Comparison of ENCODE assay signal across 1 cellular context in the genomic region with DNA sequence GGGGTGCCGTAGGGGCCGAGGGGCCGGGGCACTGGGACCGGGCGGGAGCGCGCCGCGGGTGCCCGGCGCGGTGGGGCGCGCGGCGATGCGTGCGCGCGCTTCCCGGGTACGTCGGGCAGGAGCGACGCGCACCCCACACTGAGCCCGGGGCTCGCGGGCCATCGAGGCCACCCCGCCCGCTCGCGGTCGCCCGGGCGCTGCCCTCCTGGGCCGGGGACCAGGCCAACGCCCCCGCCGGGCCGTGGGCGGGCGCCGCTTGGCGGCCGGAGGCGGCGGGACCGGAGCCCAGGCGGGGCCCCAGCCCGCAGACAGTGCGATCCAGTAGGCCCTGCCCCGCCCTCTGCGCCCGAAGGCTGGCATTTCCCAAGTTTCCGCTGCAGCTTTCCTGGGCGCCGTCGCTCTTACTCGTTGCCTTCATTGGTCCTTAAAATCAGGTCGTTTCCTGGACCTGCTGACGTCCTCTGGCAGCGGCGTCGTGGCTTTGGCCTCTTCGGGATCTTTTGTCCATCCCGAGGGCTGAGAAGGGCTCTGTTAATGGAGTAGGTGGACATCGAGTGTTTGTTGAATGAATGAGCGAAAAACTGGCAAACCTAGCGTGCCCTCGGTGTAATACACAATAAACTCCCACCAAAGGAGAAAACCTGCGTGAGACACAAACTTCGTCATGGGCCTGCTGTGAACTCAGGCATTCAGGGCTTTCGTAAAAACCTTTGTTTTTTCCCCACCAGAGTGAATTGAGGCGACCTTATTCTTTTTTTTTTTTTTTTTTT.
TF ChIP-seq lines count a peak whose summit lies in the region.

No MANE protein-coding gene starts in this region.

TF ChIP-seq in HepG2, 621 proteins besides CTCF, POLR2A, EP300 and RAD21 (continued from another document and continues in another):
- TF ChIP-seq, protein P1, sequence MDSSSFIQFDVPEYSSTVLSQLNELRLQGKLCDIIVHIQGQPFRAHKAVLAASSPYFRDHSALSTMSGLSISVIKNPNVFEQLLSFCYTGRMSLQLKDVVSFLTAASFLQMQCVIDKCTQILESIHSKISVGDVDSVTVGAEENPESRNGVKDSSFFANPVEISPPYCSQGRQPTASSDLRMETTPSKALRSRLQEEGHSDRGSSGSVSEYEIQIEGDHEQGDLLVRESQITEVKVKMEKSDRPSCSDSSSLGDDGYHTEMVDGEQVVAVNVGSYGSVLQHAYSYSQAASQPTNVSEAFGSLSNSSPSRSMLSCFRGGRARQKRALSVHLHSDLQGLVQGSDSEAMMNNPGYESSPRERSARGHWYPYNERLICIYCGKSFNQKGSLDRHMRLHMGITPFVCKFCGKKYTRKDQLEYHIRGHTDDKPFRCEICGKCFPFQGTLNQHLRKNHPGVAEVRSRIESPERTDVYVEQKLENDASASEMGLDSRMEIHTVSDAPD (CRISPR knock-in tag; IDR thresholded peaks at IDR 0.05): no peak
- no peak for TF ChIP-seq YY1 (IDR thresholded peaks at IDR 0.05; ENCODE audit: insufficient read depth, insufficient replicate concordance, low read depth, low read length)
- no peak for TF ChIP-seq ZFYVE20 (CRISPR knock-in tag; IDR thresholded peaks at IDR 0.05; ENCODE audit: borderline replicate concordance, low read depth)
- TF ChIP-seq, protein P2, sequence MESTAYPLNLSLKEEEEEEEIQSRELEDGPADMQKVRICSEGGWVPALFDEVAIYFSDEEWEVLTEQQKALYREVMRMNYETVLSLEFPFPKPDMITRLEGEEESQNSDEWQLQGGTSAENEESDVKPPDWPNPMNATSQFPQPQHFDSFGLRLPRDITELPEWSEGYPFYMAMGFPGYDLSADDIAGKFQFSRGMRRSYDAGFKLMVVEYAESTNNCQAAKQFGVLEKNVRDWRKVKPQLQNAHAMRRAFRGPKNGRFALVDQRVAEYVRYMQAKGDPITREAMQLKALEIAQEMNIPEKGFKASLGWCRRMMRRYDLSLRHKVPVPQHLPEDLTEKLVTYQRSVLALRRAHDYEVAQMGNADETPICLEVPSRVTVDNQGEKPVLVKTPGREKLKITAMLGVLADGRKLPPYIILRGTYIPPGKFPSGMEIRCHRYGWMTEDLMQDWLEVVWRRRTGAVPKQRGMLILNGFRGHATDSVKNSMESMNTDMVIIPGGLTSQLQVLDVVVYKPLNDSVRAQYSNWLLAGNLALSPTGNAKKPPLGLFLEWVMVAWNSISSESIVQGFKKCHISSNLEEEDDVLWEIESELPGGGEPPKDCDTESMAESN (CRISPR knock-in tag; conservative IDR thresholded peaks at IDR 0.05): no peak
- TF ChIP-seq JUNB (CRISPR knock-in tag; IDR thresholded peaks at IDR 0.05; ENCODE audit: borderline replicate concordance): no peak
- TF ChIP-seq ZNF33A (CRISPR knock-in tag; IDR thresholded peaks at IDR 0.05; ENCODE audit: borderline replicate concordance): no peak
- no peak for TF ChIP-seq NRL (CRISPR knock-in tag; IDR thresholded peaks at IDR 0.05; ENCODE audit: borderline replicate concordance)
- TF ChIP-seq LCORL (IDR thresholded peaks at IDR 0.05): no peak
- no peak for TF ChIP-seq LCORL (CRISPR knock-in tag; IDR thresholded peaks at IDR 0.05)
- TF ChIP-seq ZFP36 (IDR thresholded peaks at IDR 0.05; ENCODE audit: borderline replicate concordance, low read depth, low read length, partially characterized antibody): no peak
- TF ChIP-seq, protein P3, sequence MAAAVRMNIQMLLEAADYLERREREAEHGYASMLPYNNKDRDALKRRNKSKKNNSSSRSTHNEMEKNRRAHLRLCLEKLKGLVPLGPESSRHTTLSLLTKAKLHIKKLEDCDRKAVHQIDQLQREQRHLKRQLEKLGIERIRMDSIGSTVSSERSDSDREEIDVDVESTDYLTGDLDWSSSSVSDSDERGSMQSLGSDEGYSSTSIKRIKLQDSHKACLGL (CRISPR knock-in tag; IDR thresholded peaks at IDR 0.05): no peak
- TF ChIP-seq ZNF850 (CRISPR knock-in tag; conservative IDR thresholded peaks at IDR 0.05): no peak
- TF ChIP-seq ZFP36L2 (CRISPR knock-in tag; IDR thresholded peaks at IDR 0.05): no peak
- TF ChIP-seq KMT2B (CRISPR knock-in tag; IDR thresholded peaks at IDR 0.05): 0 out of 2 replicates have a peak, but pooled peaks have one; percentile 20
- TF ChIP-seq ZSCAN21 (CRISPR knock-in tag; IDR thresholded peaks at IDR 0.05; ENCODE audit: borderline replicate concordance): no peak
- TF ChIP-seq CREB1 (IDR thresholded peaks at IDR 0.05): no peak
- TF ChIP-seq CREB1 (CRISPR knock-in tag; IDR thresholded peaks at IDR 0.05): peak; percentile 25; the same call in 1 of the 2 replicates
- TF ChIP-seq ZNF879 (CRISPR knock-in tag; IDR thresholded peaks at IDR 0.05): no peak
- no peak for TF ChIP-seq ZNF776 (CRISPR knock-in tag; IDR thresholded peaks at IDR 0.05)
- TF ChIP-seq, protein P4, sequence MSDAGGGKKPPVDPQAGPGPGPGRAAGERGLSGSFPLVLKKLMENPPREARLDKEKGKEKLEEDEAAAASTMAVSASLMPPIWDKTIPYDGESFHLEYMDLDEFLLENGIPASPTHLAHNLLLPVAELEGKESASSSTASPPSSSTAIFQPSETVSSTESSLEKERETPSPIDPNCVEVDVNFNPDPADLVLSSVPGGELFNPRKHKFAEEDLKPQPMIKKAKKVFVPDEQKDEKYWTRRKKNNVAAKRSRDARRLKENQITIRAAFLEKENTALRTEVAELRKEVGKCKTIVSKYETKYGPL (CRISPR knock-in tag; IDR thresholded peaks at IDR 0.05): no peak
- no peak for TF ChIP-seq MAFG (CRISPR knock-in tag; IDR thresholded peaks at IDR 0.05)
- no peak for TF ChIP-seq TBX2 (CRISPR knock-in tag; IDR thresholded peaks at IDR 0.05; ENCODE audit: borderline replicate concordance)
- TF ChIP-seq, protein P5, sequence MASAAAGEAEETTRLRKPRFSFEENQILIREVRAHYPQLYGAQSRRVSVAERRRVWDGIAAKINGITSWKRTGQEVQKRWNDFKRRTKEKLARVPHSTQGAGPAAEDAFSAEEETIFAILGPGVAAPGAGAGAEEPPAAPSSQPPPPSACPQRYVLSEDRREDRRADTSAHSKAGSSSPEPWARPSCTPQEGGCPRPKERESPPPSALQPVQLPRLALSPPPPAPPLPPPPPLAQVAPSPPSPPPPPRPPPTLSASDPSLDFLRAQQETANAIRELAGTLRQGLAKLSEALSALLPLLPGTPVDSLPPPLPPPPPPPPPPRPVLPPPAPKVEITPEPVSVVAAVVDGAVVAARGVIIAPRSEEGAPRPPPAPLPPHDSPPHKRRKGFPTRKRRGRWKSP (CRISPR knock-in tag; IDR thresholded peaks at IDR 0.05): no peak
- TF ChIP-seq RXRB (CRISPR knock-in tag; IDR thresholded peaks at IDR 0.05; ENCODE audit: borderline replicate concordance): no peak
- no peak for TF ChIP-seq ZNF790 (CRISPR knock-in tag; IDR thresholded peaks at IDR 0.05; ENCODE audit: borderline replicate concordance)
- no peak for TF ChIP-seq GZF1 (CRISPR knock-in tag; IDR thresholded peaks at IDR 0.05)
- no peak for TF ChIP-seq MTF1 (CRISPR knock-in tag; IDR thresholded peaks at IDR 0.05)
- TF ChIP-seq BORCS8-MEF2B (CRISPR knock-in tag; IDR thresholded peaks at IDR 0.05): no peak
- TF ChIP-seq ZSCAN25 (CRISPR knock-in tag; IDR thresholded peaks at IDR 0.05): no peak
- no peak for TF ChIP-seq RBM39 (IDR thresholded peaks at IDR 0.05; ENCODE audit: low read depth, low read length, poor library complexity, severe bottlenecking)
- TF ChIP-seq ZNF703 (CRISPR knock-in tag; IDR thresholded peaks at IDR 0.05; ENCODE audit: borderline replicate concordance): no peak
- TF ChIP-seq, protein P6, sequence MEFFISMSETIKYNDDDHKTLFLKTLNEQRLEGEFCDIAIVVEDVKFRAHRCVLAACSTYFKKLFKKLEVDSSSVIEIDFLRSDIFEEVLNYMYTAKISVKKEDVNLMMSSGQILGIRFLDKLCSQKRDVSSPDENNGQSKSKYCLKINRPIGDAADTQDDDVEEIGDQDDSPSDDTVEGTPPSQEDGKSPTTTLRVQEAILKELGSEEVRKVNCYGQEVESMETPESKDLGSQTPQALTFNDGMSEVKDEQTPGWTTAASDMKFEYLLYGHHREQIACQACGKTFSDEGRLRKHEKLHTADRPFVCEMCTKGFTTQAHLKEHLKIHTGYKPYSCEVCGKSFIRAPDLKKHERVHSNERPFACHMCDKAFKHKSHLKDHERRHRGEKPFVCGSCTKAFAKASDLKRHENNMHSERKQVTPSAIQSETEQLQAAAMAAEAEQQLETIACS (CRISPR knock-in tag; IDR thresholded peaks at IDR 0.05): peak; percentile 0; the same call in 1 of the 2 replicates
- no peak for TF ChIP-seq BHLHE40 (IDR thresholded peaks at IDR 0.05; ENCODE audit: low read length)
- TF ChIP-seq, protein P7, sequence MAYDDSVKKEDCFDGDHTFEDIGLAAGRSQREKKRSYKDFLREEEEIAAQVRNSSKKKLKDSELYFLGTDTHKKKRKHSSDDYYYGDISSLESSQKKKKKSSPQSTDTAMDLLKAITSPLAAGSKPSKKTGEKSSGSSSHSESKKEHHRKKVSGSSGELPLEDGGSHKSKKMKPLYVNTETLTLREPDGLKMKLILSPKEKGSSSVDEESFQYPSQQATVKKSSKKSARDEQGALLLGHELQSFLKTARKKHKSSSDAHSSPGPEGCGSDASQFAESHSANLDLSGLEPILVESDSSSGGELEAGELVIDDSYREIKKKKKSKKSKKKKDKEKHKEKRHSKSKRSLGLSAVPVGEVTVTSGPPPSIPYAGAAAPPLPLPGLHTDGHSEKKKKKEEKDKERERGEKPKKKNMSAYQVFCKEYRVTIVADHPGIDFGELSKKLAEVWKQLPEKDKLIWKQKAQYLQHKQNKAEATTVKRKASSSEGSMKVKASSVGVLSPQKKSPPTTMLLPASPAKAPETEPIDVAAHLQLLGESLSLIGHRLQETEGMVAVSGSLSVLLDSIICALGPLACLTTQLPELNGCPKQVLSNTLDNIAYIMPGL (CRISPR knock-in tag; IDR thresholded peaks at IDR 0.05; ENCODE audit: borderline replicate concordance in 1 of 2, low read depth in 1 of 2): peak; percentile 30 to 34; a peak in 1 of 4 replicates
- TF ChIP-seq, protein P8, sequence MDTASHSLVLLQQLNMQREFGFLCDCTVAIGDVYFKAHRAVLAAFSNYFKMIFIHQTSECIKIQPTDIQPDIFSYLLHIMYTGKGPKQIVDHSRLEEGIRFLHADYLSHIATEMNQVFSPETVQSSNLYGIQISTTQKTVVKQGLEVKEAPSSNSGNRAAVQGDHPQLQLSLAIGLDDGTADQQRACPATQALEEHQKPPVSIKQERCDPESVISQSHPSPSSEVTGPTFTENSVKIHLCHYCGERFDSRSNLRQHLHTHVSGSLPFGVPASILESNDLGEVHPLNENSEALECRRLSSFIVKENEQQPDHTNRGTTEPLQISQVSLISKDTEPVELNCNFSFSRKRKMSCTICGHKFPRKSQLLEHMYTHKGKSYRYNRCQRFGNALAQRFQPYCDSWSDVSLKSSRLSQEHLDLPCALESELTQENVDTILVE (CRISPR knock-in tag; IDR thresholded peaks at IDR 0.05): no peak
- TF ChIP-seq ZNF121 (CRISPR knock-in tag; IDR thresholded peaks at IDR 0.05): no peak
- TF ChIP-seq YEATS2 (CRISPR knock-in tag; IDR thresholded peaks at IDR 0.05; ENCODE audit: borderline replicate concordance): no peak
- TF ChIP-seq ZNF224 (CRISPR knock-in tag; IDR thresholded peaks at IDR 0.05): no peak
- TF ChIP-seq PHB2 (IDR thresholded peaks at IDR 0.05; ENCODE audit: partially characterized antibody): no peak
- no peak for TF ChIP-seq ZNF264 (CRISPR knock-in tag; IDR thresholded peaks at IDR 0.05)
- TF ChIP-seq, protein P9, sequence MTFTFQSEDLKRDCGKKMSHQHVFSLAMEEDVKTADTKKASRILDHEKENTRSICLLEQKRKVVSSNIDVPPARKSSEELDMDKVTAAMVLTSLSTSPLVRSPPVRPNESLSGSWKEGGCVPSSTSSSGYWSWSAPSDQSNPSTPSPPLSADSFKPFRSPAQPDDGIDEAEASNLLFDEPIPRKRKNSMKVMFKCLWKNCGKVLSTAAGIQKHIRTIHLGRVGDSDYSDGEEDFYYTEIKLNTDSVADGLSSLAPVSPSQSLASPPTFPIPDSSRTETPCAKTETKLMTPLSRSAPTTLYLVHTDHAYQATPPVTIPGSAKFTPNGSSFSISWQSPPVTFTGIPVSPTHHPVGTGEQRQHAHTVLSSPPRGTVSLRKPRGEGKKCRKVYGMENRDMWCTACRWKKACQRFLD (CRISPR knock-in tag; IDR thresholded peaks at IDR 0.05; ENCODE audit: borderline replicate concordance): no peak
- no peak for TF ChIP-seq ZNF737 (CRISPR knock-in tag; IDR thresholded peaks at IDR 0.05; ENCODE audit: borderline replicate concordance)
- TF ChIP-seq ATF7 (IDR thresholded peaks at IDR 0.05): no peak
- TF ChIP-seq ATF7 (CRISPR knock-in tag; IDR thresholded peaks at IDR 0.05): no peak
- TF ChIP-seq SOX13 (IDR thresholded peaks at IDR 0.05): no peak
- peak in 1 of 2 experiments; percentile 10; a peak in 1 of 4 replicates for TF ChIP-seq SOX13 (CRISPR knock-in tag; conservative IDR thresholded peaks at IDR 0.05 in 1 of 2, IDR thresholded peaks at IDR 0.05 in 1 of 2)
- 0 out of 2 replicates have a peak, but pooled peaks have one; percentile 14 for TF ChIP-seq ISX (CRISPR knock-in tag; conservative IDR thresholded peaks at IDR 0.05)
- TF ChIP-seq NFKBIZ (CRISPR knock-in tag; IDR thresholded peaks at IDR 0.05): no peak
- no peak for TF ChIP-seq ZNF550 (CRISPR knock-in tag; IDR thresholded peaks at IDR 0.05; ENCODE audit: borderline replicate concordance)
- TF ChIP-seq, protein P10, sequence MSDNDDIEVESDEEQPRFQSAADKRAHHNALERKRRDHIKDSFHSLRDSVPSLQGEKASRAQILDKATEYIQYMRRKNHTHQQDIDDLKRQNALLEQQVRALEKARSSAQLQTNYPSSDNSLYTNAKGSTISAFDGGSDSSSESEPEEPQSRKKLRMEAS (IDR thresholded peaks at IDR 0.05): no peak; the same call in none of the 2 replicates
- TF ChIP-seq ZBTB7A (CRISPR knock-in tag; IDR thresholded peaks at IDR 0.05): no peak
- no peak for TF ChIP-seq ZNF788 (CRISPR knock-in tag; IDR thresholded peaks at IDR 0.05; ENCODE audit: borderline replicate concordance)
- TF ChIP-seq ZBTB20 (CRISPR knock-in tag; IDR thresholded peaks at IDR 0.05; ENCODE audit: borderline replicate concordance, low read depth): no peak
